In the genomic region with DNA sequence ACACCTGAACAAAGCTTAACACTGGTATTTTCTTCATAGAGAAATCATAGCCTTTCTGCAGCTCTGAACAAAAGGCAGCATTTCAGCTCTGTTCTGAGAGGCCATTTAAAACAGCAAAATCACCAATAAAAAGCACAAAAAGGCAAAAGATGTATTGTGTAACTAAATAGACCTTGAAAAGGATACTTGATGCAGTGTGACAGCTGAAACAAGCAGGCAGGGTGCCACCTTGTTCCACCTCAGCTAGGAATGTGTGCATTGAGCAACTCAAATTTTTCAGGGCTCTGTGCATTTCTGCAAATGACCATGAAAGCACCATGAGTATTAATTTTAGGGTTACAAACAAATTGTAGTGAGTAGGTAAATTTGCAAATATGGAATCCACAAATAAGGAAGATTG, we compare ENCODE assay signal across 14 cellular contexts.
"Had no signal": no experiment of that assay in that cellular context is flagged by ENCODE, and none has a peak within 500 bp of the region (broad histone marks: within the 10 kb centered on the region; RNA-seq: fewer than 3 reads in every experiment).

No MANE protein-coding gene starts in this region.

- H3K27me3 ChIP-seq: breast epithelium, stomach, tibial artery had no signal

- H3K36me3 ChIP-seq: breast epithelium, stomach, tibial artery had no signal

- H3K4me1 ChIP-seq: tibial artery had no signal

- H3K4me3 ChIP-seq: breast epithelium, stomach, tibial artery had no signal

- H3K27ac ChIP-seq: breast epithelium, tibial artery had no signal

- DNase-seq: activated B cell treated with CpG ODN at 0.5 μM for 24 hours; activated CD4-positive, alpha-beta T cell treated with anti-CD3 and anti-CD28 coated beads, Interleukin-2, amount 10 ng/mL, durations not matched to agents 24 days and 14 days; activated T-cell treated with anti-CD3 and anti-CD28 coated beads for 4 hours; anterior cingulate cortex; dermis blood vessel endothelial cell; foreskin fibroblast; nephron progenitor cell; stimulated activated CD4-positive, alpha-beta T cell treated with anti-CD3 and anti-CD28 coated beads, Interleukin-4, amount 100 ng/mL, for 24 hours; stomach; T-helper 17 cell; tibial artery had no signal

- ATAC-seq: T-helper 17 cell had no signal

- H3K9me3 ChIP-seq: breast epithelium, stomach, tibial artery had no signal

- FAIRE-seq: islet of Langerhans, TTC549 had no signal
